Comparison of ENCODE assay signal across 24 cellular contexts in genomic region chr7:46747869-46748576, GRCh38.
"Had no signal": no experiment of that assay in that cellular context is flagged by ENCODE, and none has a peak within 500 bp of the region (broad histone marks: within the 10 kb centered on the region; RNA-seq: fewer than 3 reads in every experiment).

No MANE protein-coding gene starts in this region.

- H3K9me3 ChIP-seq: adrenal gland, left lung, ovary, psoas muscle, right atrium auricular region had no signal

- H3K36me3 ChIP-seq: adrenal gland, cardiac muscle cell, left lung, ovary, right atrium auricular region had no signal

- H3K4me1 ChIP-seq: adrenal gland, left lung, psoas muscle had no signal

- H3K27ac ChIP-seq: adrenal gland, cardiac muscle cell, left lung, ovary, psoas muscle, right atrium auricular region had no signal

- H3K4me3 Mint-ChIP-seq: activated B cell treated with CpG ODN at 0.5 μM for 24 hours; activated CD4-positive, alpha-beta T cell treated with anti-CD3 and anti-CD28 coated beads for 36 hours; activated naive CD8-positive, alpha-beta T cell; activated T-cell treated with anti-CD3 and anti-CD28 coated beads, Interleukin-2, amount 50 U/mL, for 4 hours; endodermal cell; immature natural killer cell; naive thymus-derived CD8-positive, alpha-beta T cell; T-helper 1 cell treated with Interleukin-12 subunit alpha and Interleukin-12 subunit beta and Interleukin-4 antibody, amounts not matched to agents 30 μg/mL and 1 μg/mL, for 36 hours had no signal

- H3K4me3 ChIP-seq: adrenal gland, cardiac muscle cell, left lung, lung, ovary, psoas muscle, right atrium auricular region had no signal

- H3K27ac Mint-ChIP-seq: activated B cell treated with CpG ODN at 0.5 μM for 24 hours; activated CD4-positive, alpha-beta T cell treated with anti-CD3 and anti-CD28 coated beads for 36 hours; activated naive CD8-positive, alpha-beta T cell; activated T-helper 2 cell treated with anti-CD3 and anti-CD28 coated beads, Interferon-gamma antibody, Interleukin-2, Interleukin-4, amounts not matched to agents 10 μg/mL and 5 μg/mL and 100 μg/mL, durations not matched to agents 14 hours and 24 hours and 36 hours; endodermal cell; immature natural killer cell; naive thymus-derived CD8-positive, alpha-beta T cell; T-helper 1 cell treated with Interleukin-12 subunit alpha and Interleukin-12 subunit beta and Interleukin-4 antibody, amounts not matched to agents 30 μg/mL and 1 μg/mL, for 36 hours had no signal

- H3K27me3 Mint-ChIP-seq: activated B cell treated with CpG ODN at 0.5 μM for 24 hours; activated CD4-positive, alpha-beta T cell treated with anti-CD3 and anti-CD28 coated beads for 36 hours; activated naive CD8-positive, alpha-beta T cell had no signal

- ATAC-seq: activated CD4-positive, alpha-beta T cell treated with anti-CD3 and anti-CD28 coated beads for 36 hours; activated T-cell treated with anti-CD3 and anti-CD28 coated beads, Interleukin-2, amount 50 U/mL, for 4 hours; left lung; naive thymus-derived CD8-positive, alpha-beta T cell; psoas muscle; stimulated activated naive CD8-positive, alpha-beta T cell treated with anti-CD3 and anti-CD28 coated beads, Interleukin-15, Interleukin-2, amounts not matched to agents 100 U/mL and 50 U/mL, for 24 hours had no signal

- H3K4me1 Mint-ChIP-seq: activated B cell treated with CpG ODN at 0.5 μM for 24 hours; activated CD4-positive, alpha-beta T cell treated with anti-CD3 and anti-CD28 coated beads for 36 hours; naive thymus-derived CD8-positive, alpha-beta T cell had no signal

- H3K9me3 Mint-ChIP-seq: activated B cell treated with CpG ODN at 0.5 μM for 24 hours, endodermal cell had no signal

- H3K27me3 ChIP-seq: adrenal gland, cardiac muscle cell, left lung, ovary, right atrium auricular region had no signal

- H3K36me3 Mint-ChIP-seq: activated naive CD8-positive, alpha-beta T cell; immature natural killer cell; naive thymus-derived CD8-positive, alpha-beta T cell had no signal

- DNase-seq: activated B cell treated with CpG ODN at 0.5 μM for 24 hours; activated CD4-positive, alpha-beta T cell treated with anti-CD3 and anti-CD28 coated beads for 36 hours; activated CD4-positive, alpha-beta T cell treated with anti-CD3 and anti-CD28 coated beads, Interleukin-2, amount 50 U/mL, for 4 hours; activated CD8-positive, alpha-beta memory T cell treated with anti-CD3 and anti-CD28 coated beads for 24 hours; activated CD8-positive, alpha-beta memory T cell treated with anti-CD3 and anti-CD28 coated beads, Interleukin-2, amount 50 U/mL, for 4 hours; activated naive CD4-positive, alpha-beta T cell; activated T-cell treated with anti-CD3 and anti-CD28 coated beads, Interleukin-2, amount 50 U/mL, for 4 hours; adrenal gland; cortex of kidney; endodermal cell; foreskin fibroblast; immature natural killer cell; left lung; naive thymus-derived CD8-positive, alpha-beta T cell; ovary; psoas muscle; stimulated activated CD4-positive, alpha-beta T cell treated with anti-CD3 and anti-CD28 coated beads, Interleukin-4, amount 100 ng/mL, for 4 hours; stimulated activated naive CD8-positive, alpha-beta T cell treated with anti-CD3 and anti-CD28 coated beads, Interleukin-15, Interleukin-2, amounts not matched to agents 100 U/mL and 50 U/mL, for 24 hours had no signal
